19 cellular contexts compared by ENCODE assay signal in genomic region chr7:155988421-155988820, GRCh38.
"Had no signal": no experiment of that assay in that cellular context is flagged by ENCODE, and none has a peak within 500 bp of the region (broad histone marks: within the 10 kb centered on the region; RNA-seq: fewer than 3 reads in every experiment).

No MANE protein-coding gene starts in this region.

- H3K27me3 Mint-ChIP-seq: activated naive CD4-positive, alpha-beta T cell treated with anti-CD3 and anti-CD28 coated beads, Interleukin-2, amount 50 U/mL, for 24 hours; dendritic cell treated with granulocyte-macrophage colony-stimulating factor and Interleukin-4, amounts not matched to agents 40 ng/mL and 50 ng/mL, for 4 days; stimulated activated naive B cell treated with anti-CD40 and anti-IgM and Interleukin-4, amounts not matched to agents 10 μg/mL and 1 μg/mL and 100 μg/mL, for 72 hours had no signal

- H3K36me3 Mint-ChIP-seq: activated naive CD4-positive, alpha-beta T cell treated with anti-CD3 and anti-CD28 coated beads, Interleukin-2, amount 50 U/mL, for 24 hours; naive thymus-derived CD8-positive, alpha-beta T cell had no signal

- H3K4me1 Mint-ChIP-seq: activated naive CD4-positive, alpha-beta T cell treated with anti-CD3 and anti-CD28 coated beads, Interleukin-2, amount 50 U/mL, for 24 hours; stimulated activated naive B cell treated with anti-CD40 and anti-IgM and Interleukin-4, amounts not matched to agents 10 μg/mL and 1 μg/mL and 100 μg/mL, for 72 hours; T-helper 17 cell had no signal

- H3K4me3 Mint-ChIP-seq: activated naive CD4-positive, alpha-beta T cell treated with anti-CD3 and anti-CD28 coated beads, Interleukin-2, amount 50 U/mL, for 24 hours; activated T-cell treated with anti-CD3 and anti-CD28 coated beads, Interleukin-2, amount 50 U/mL, for 24 hours; dendritic cell treated with granulocyte-macrophage colony-stimulating factor and Interleukin-4, amounts not matched to agents 40 ng/mL and 50 ng/mL, for 4 days; stimulated activated naive B cell treated with anti-CD40 and anti-IgM and Interleukin-4, amounts not matched to agents 10 μg/mL and 1 μg/mL and 100 μg/mL, for 72 hours; T-helper 17 cell had no signal

- H3K9me3 ChIP-seq: esophagus squamous epithelium, neutrophil, pancreas, thyroid gland had no signal

- ATAC-seq: left cardiac atrium; naive thymus-derived CD8-positive, alpha-beta T cell; pancreas; stimulated activated naive B cell treated with anti-CD40 and anti-IgM and Interleukin-4, amounts not matched to agents 10 μg/mL and 1 μg/mL and 100 μg/mL, for 72 hours; T-helper 17 cell had no signal

- H3K27me3 ChIP-seq: breast epithelium, neutrophil, pancreas, thyroid gland had no signal

- H3K27ac ChIP-seq: breast epithelium, esophagus squamous epithelium, neutrophil, pancreas, thyroid gland, VCaP had no signal

- H3K4me1 ChIP-seq: breast epithelium, pancreas, thyroid gland had no signal

- H3K36me3 ChIP-seq: breast epithelium, esophagus squamous epithelium, neutrophil, pancreas, thyroid gland had no signal

- DNase-seq: activated CD4-positive, alpha-beta T cell treated with anti-CD3 and anti-CD28 coated beads for 1 hour; activated CD4-positive, alpha-beta T cell treated with anti-CD3 and anti-CD28 coated beads, Interleukin-2, amount 50 U/mL, for 48 hours; activated T-cell treated with anti-CD3 and anti-CD28 coated beads, Interleukin-2, amount 50 U/mL, for 24 hours; cerebellar nuclear complex; effector CD8-positive, alpha-beta T cell; esophagus squamous epithelium; left cardiac atrium; mesendoderm; naive thymus-derived CD8-positive, alpha-beta T cell; stimulated activated naive B cell treated with anti-CD40 and anti-IgM and Interleukin-4, amounts not matched to agents 10 μg/mL and 1 μg/mL and 100 μg/mL, for 72 hours; T-helper 17 cell; thyroid gland had no signal

- H3K4me3 ChIP-seq: breast epithelium, esophagus squamous epithelium, pancreas, thyroid gland had no signal

- H3K27ac Mint-ChIP-seq: activated T-cell treated with anti-CD3 and anti-CD28 coated beads, Interleukin-2, amount 50 U/mL, for 24 hours; activated T-helper 2 cell treated with anti-CD3 and anti-CD28 coated beads, Interferon-gamma antibody, Interleukin-2, Interleukin-4, amounts not matched to agents 10 μg/mL and 5 μg/mL and 100 μg/mL, durations not matched to agents 14 hours and 24 hours and 36 hours; dendritic cell treated with granulocyte-macrophage colony-stimulating factor and Interleukin-4, amounts not matched to agents 40 ng/mL and 50 ng/mL, for 4 days; stimulated activated naive B cell treated with anti-CD40 and anti-IgM and Interleukin-4, amounts not matched to agents 10 μg/mL and 1 μg/mL and 100 μg/mL, for 72 hours; T-helper 17 cell had no signal
